ENCODE assay signal across 2 cellular contexts in the genomic region with DNA sequence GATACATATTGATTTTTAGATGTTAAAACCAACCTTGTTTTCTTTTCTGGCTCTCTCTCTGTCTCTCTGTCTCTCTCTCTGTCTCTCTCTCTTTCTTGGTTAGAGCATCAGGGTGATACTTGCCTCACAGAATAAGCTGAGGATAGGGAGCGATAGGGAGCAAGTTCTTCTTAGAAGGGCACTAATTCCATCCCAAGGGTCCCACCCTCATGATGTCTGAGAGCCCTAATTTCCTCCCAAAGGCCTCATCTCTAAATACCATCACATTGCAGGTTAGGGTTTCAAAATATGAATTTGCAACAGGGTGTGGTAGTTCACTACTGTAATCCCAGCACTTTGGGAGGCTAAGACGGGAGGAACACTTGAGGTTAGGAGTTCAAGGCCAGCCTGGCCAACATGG.
TF ChIP-seq lines count a peak whose summit lies in the region.

No MANE protein-coding gene starts in this region.

TF ChIP-seq in HepG2, 621 proteins besides CTCF, POLR2A, EP300 and RAD21:
- peak; percentile 91 for TF ChIP-seq ZNF264 (CRISPR knock-in tag; IDR thresholded peaks at IDR 0.05)
- TF ChIP-seq, protein P1, sequence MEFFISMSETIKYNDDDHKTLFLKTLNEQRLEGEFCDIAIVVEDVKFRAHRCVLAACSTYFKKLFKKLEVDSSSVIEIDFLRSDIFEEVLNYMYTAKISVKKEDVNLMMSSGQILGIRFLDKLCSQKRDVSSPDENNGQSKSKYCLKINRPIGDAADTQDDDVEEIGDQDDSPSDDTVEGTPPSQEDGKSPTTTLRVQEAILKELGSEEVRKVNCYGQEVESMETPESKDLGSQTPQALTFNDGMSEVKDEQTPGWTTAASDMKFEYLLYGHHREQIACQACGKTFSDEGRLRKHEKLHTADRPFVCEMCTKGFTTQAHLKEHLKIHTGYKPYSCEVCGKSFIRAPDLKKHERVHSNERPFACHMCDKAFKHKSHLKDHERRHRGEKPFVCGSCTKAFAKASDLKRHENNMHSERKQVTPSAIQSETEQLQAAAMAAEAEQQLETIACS (CRISPR knock-in tag; IDR thresholded peaks at IDR 0.05) = no peak
- TF ChIP-seq KMT2A (CRISPR knock-in tag; IDR thresholded peaks at IDR 0.05) = no peak
- TF ChIP-seq ZNF850 (CRISPR knock-in tag; conservative IDR thresholded peaks at IDR 0.05) = no peak
- TF ChIP-seq MAZ (IDR thresholded peaks at IDR 0.05; ENCODE audit: borderline replicate concordance, low read depth, low read length) = no peak
- TF ChIP-seq MAZ (CRISPR knock-in tag; IDR thresholded peaks at IDR 0.05; ENCODE audit: low read depth) = no peak
- TF ChIP-seq, protein P2, sequence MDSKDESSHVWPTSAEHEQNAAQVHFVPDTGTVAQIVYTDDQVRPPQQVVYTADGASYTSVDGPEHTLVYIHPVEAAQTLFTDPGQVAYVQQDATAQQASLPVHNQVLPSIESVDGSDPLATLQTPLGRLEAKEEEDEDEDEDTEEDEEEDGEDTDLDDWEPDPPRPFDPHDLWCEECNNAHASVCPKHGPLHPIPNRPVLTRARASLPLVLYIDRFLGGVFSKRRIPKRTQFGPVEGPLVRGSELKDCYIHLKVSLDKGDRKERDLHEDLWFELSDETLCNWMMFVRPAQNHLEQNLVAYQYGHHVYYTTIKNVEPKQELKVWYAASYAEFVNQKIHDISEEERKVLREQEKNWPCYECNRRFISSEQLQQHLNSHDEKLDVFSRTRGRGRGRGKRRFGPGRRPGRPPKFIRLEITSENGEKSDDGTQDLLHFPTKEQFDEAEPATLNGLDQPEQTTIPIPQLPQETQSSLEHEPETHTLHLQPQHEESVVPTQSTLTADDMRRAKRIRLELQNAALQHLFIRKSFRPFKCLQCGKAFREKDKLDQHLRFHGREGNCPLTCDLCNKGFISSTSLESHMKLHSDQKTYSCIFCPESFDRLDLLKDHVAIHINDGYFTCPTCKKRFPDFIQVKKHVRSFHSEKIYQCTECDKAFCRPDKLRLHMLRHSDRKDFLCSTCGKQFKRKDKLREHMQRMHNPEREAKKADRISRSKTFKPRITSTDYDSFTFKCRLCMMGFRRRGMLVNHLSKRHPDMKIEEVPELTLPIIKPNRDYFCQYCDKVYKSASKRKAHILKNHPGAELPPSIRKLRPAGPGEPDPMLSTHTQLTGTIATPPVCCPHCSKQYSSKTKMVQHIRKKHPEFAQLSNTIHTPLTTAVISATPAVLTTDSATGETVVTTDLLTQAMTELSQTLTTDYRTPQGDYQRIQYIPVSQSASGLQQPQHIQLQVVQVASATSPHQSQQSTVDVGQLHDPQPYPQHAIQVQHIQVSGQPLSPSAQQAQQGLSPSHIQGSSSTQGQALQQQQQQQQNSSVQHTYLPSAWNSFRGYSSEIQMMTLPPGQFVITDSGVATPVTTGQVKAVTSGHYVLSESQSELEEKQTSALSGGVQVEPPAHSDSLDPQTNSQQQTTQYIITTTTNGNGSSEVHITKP (CRISPR knock-in tag; IDR thresholded peaks at IDR 0.05; ENCODE audit: low read depth) = no peak
- TF ChIP-seq, protein P3, sequence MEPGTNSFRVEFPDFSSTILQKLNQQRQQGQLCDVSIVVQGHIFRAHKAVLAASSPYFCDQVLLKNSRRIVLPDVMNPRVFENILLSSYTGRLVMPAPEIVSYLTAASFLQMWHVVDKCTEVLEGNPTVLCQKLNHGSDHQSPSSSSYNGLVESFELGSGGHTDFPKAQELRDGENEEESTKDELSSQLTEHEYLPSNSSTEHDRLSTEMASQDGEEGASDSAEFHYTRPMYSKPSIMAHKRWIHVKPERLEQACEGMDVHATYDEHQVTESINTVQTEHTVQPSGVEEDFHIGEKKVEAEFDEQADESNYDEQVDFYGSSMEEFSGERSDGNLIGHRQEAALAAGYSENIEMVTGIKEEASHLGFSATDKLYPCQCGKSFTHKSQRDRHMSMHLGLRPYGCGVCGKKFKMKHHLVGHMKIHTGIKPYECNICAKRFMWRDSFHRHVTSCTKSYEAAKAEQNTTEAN (CRISPR knock-in tag; conservative IDR thresholded peaks at IDR 0.05) = no peak
- no peak for TF ChIP-seq ZFP62 (CRISPR knock-in tag; IDR thresholded peaks at IDR 0.05)

TF ChIP-seq in HEK293, 187 proteins besides CTCF, POLR2A, EP300 and RAD21:
- TF ChIP-seq ZNF324 (tag by site-specific recombination; IDR thresholded peaks at IDR 0.05) = no peak
- peak; percentile 49; the same call in 1 of the 2 replicates for TF ChIP-seq ZNF596 (tag by site-specific recombination; IDR thresholded peaks at IDR 0.05)
TF ChIP-seq in HEK293: peak in this region for 1.
